16 cellular contexts compared by ENCODE assay signal in genomic region chr20:58004146-58004545, GRCh38.
"Had no signal": no experiment of that assay in that cellular context is flagged by ENCODE, and none has a peak within 500 bp of the region (broad histone marks: within the 10 kb centered on the region; RNA-seq: fewer than 3 reads in every experiment).

No MANE protein-coding gene starts in this region.

- H3K27ac ChIP-seq: coronary artery, dorsolateral prefrontal cortex, hepatocyte, neutrophil, right atrium auricular region, uterus had no signal

- H3K9me3 Mint-ChIP-seq: nephron, type B pancreatic cell had no signal

- H3K4me2 ChIP-seq: hepatocyte had no signal

- H2AFZ ChIP-seq: hepatocyte had no signal

- ATAC-seq: left cardiac atrium had no signal

- H3K4me3 ChIP-seq: coronary artery, dorsolateral prefrontal cortex, hepatocyte, right atrium auricular region, uterus had no signal

- H3K9me3 ChIP-seq: neutrophil, right atrium auricular region, uterus had no signal

- H3K79me2 ChIP-seq: hepatocyte had no signal

- H3K27me3 ChIP-seq: hepatocyte, right atrium auricular region, uterus had no signal

- H3K4me3 Mint-ChIP-seq: naive B cell, nephron, type B pancreatic cell had no signal

- H3K36me3 Mint-ChIP-seq: naive B cell, type B pancreatic cell had no signal

- H3K27ac Mint-ChIP-seq: naive B cell, type B pancreatic cell had no signal

- H3K36me3 ChIP-seq: neutrophil, right atrium auricular region, uterus had no signal

- DNase-seq: effector CD8-positive, alpha-beta T cell; foreskin melanocyte; kidney; left cardiac atrium; naive B cell; small intestine; stimulated activated CD4-positive, alpha-beta T cell treated with anti-CD3 and anti-CD28 coated beads, Interleukin-2, amount 100 ng/mL, for 48 hours; stimulated activated naive CD4-positive, alpha-beta T cell treated with Interleukin-2 at 50 U/mL for 16 hours; uterus had no signal
